ENCODE assay signal across 8 cellular contexts in the genomic region with DNA sequence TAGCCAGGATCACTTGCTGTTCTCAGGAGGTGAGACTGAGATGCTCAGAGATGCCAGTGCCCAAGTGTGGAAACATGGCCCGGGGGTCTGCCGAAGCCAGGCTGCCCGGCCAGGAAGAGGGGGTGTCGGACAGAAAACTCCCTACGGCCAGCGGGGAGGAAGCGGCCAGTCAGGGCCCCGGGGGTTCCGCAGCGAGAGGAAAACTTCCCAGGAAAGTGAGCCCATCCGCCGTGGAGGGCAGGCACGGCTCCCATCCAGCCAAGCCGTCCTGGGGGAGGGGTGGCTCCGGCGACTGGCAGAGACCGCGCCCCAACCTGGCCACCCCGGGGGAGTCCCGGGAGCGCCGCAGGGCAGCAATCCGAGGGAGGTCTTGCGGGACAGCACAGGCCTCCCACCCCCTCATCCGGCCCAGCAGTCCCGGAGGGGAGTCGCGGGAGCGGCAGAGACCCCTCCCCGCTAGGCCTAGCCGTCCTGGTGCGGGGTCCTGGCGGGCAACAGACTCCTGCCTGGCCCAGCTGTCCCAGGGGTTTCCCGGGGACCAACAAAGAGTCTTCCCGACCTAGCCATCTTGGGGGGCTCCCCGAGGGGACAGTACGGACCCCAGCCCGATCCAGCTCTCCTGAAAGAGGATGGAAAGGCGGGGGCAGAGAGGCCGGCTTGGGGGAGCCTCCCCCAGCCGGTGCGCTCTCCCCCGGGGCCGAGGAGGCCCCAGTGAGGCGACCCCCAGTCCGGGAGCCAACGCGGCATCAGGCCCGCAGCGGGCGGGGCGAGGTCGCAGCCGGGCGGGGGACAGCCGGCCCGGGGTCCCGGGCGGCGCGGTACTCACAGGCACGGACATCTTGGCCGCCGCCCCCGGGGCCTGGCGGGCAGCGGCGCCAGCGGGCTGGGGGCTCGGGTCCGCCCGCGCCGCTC. TPM values are rescaled to one million over a fixed set of nuclear protein-coding genes. Genes with fewer than 3 reads are reported as not detected.
DNase-seq lines count a peak whose midpoint lies in the region; ATAC-seq and TF ChIP-seq lines count a peak whose summit lies in the region.

No MANE protein-coding gene starts in this region.

- DNase-seq in AG04450 (ENCODE audit: low read depth, low spot score) (no peak), choroid plexus epithelial cell (ENCODE audit: low read depth) (peak; percentile 31), mesenchymal stem cell (peak; percentile 23), vagina (ENCODE audit: extremely low spot score in 2 of 2) (no peak), NCI-H2081 (lab: John Stamatoyannopoulos, UW) (no peak), NCI-H1092 (lab: John Stamatoyannopoulos, UW) (no peak)

- H2AFZ ChIP-seq in mesenchymal stem cell (ENCODE audit: low read depth, low read length): no peak overlapping the region

- no peak for TF ChIP-seq POLR2A in vagina (IDR thresholded peaks at IDR 0.05)

- H3K23ac ChIP-seq in mesenchymal stem cell (ENCODE audit: low read length in 2 of 2): peak overlapping the region in 1 of 2 experiments; percentile 96

- H3K9me3 ChIP-seq in AG04450 (ENCODE audit: control insufficient read depth, insufficient read depth, low read length): peaks cover 4% of the 10 kb centered on the region; the same call in 1 of the 2 replicates
- H3K9me3 ChIP-seq in mesenchymal stem cell (ENCODE audit: control insufficient read depth, low read length): no peaks in the 10 kb centered on the region
- H3K9me3 ChIP-seq in vagina: no peaks in the 10 kb centered on the region

- H2BK15ac ChIP-seq in mesenchymal stem cell (ENCODE audit: low read depth, poor library complexity, severe bottlenecking): peak overlapping the region; percentile 97

- H3K27ac ChIP-seq in AG04450 (ENCODE audit: low read depth, low read length) (peak overlapping the region; percentile 61), mesenchymal stem cell (ENCODE audit: low read length, poor library complexity, severe bottlenecking) (peak overlapping the region; percentile 88), vagina (peak overlapping the region; percentile 97)

- H3K4ac ChIP-seq in mesenchymal stem cell (ENCODE audit: low read depth in 1 of 2, low read length in 2 of 2): peak overlapping the region; percentile 92 to 96

- intact Hi-C loops in vagina (cut with DNase I): no loop called here

- ATAC-seq in GM19324 (IDR thresholded peaks at IDR 0.05; ENCODE audit: low FRiP score, unreplicated experiment) (peak; percentile 32), HG03442 (IDR thresholded peaks at IDR 0.05; ENCODE audit: unreplicated experiment) (peak; percentile 25)

- H3K4me1 ChIP-seq in mesenchymal stem cell (ENCODE audit: control insufficient read depth, insufficient read depth, low read depth, low read length) (peaks cover 60% of the 10 kb centered on the region), vagina (peaks cover 67% of the 10 kb centered on the region)

- H4K91ac ChIP-seq in mesenchymal stem cell (ENCODE audit: low read length): peak overlapping the region; percentile 95

- H3K4me2 ChIP-seq in mesenchymal stem cell (ENCODE audit: low read length, poor library complexity, severe bottlenecking): peak overlapping the region; percentile 74

- H2BK120ac ChIP-seq in mesenchymal stem cell (ENCODE audit: low read depth, low read length): peak overlapping the region; percentile 100

- peak overlapping the region in 1 of 2 experiments; percentile 76 for H2BK12ac ChIP-seq in mesenchymal stem cell (ENCODE audit: low read length in 2 of 2)

- H4K8ac ChIP-seq in mesenchymal stem cell (ENCODE audit: low read length): peak overlapping the region; percentile 83

- H2BK5ac ChIP-seq in mesenchymal stem cell (ENCODE audit: low read depth, low read length, poor library complexity, severe bottlenecking): peak overlapping the region; percentile 97

- H3K36me3 ChIP-seq in mesenchymal stem cell (ENCODE audit: control insufficient read depth in 1 of 2, insufficient read depth in 2 of 2, low read depth in 1 of 2, low read length in 2 of 2) (peaks cover 3 to 33% of the 10 kb centered on the region in 2 experiments), vagina (no peaks in the 10 kb centered on the region)

- no peak for TF ChIP-seq CTCF in AG04450 (IDR thresholded peaks at IDR 0.05; ENCODE audit: low read depth, low read length)
- TF ChIP-seq CTCF in choroid plexus epithelial cell (conservative IDR thresholded peaks at IDR 0.05; ENCODE audit: low read depth, low read length): no peak
- no peak for TF ChIP-seq CTCF in vagina (IDR thresholded peaks at IDR 0.05)

- H2AK5ac ChIP-seq in mesenchymal stem cell (ENCODE audit: low read length, severe bottlenecking): peak overlapping the region; percentile 88

- H3K27me3 ChIP-seq in AG04450 (ENCODE audit: control insufficient read depth, insufficient read depth, low read length): no peaks in the 10 kb centered on the region
- H3K27me3 ChIP-seq in mesenchymal stem cell (ENCODE audit: control insufficient read depth in 1 of 2, insufficient read depth in 1 of 2, low read length in 2 of 2): no peaks in the 10 kb centered on the region
- no peaks in the 10 kb centered on the region for H3K27me3 ChIP-seq in vagina

- 1% methylated on average over 59 of the region's 74 CpGs for WGBS in mesenchymal stem cell

- POLR2A ChIA-PET in AG04450 (lab: Yijun Ruan, JAX): interaction anchor here (1.0 to 1.3 kb wide), 2 partner anchors 14 to 40 kb away, joined by 3 read pairs; no protein-coding TSS in a partner anchor

- H3K9ac ChIP-seq in mesenchymal stem cell (ENCODE audit: low read length): peak overlapping the region; percentile 97

- peak overlapping the region; percentile 89 for H3K4me3 ChIP-seq in AG04450 (ENCODE audit: low read depth, low read length)
- H3K4me3 ChIP-seq in choroid plexus epithelial cell (ENCODE audit: low read depth, low read length): peak overlapping the region; percentile 92
- H3K4me3 ChIP-seq in mesenchymal stem cell (ENCODE audit: insufficient read depth in 1 of 2, low read depth in 1 of 2, low read length in 2 of 2): peak overlapping the region; percentile 83 to 89
- peak overlapping the region; percentile 55 to 86 for H3K4me3 ChIP-seq in vagina

- CTCF ChIA-PET in AG04450 (lab: Charles Lee): interaction anchor here (1.2 kb wide), 1 partner anchor 32 kb away, joined by 5 read pairs; no protein-coding TSS in a partner anchor

- peak overlapping the region; percentile 92 to 96 for H3K14ac ChIP-seq in mesenchymal stem cell (ENCODE audit: low read length in 2 of 2)

- peaks cover 12% of the 10 kb centered on the region for H3K79me1 ChIP-seq in mesenchymal stem cell (replicated peaks; ENCODE audit: low read length, poor library complexity, severe bottlenecking)

- peak overlapping the region; percentile 91 to 94 for H3K18ac ChIP-seq in mesenchymal stem cell (ENCODE audit: low read depth in 1 of 2, low read length in 2 of 2)

RNA-seq across cellular contexts. Expression of gene BCAR1, which starts 13.8 kb away (rescaled TPM):
- polyA plus RNA-seq in AG04450 (2011; rRNA removed): 16.1 and 26.9 TPM in 2 replicates
- 20.3 and 25.8 TPM in 2 replicates for polyA minus RNA-seq in AG04450 (2011; rRNA and poly(A)+ RNA removed)
- 169 TPM for polyA plus RNA-seq in mesenchymal stem cell (2013, experiment 1 of 2)
- 176 TPM for polyA plus RNA-seq in mesenchymal stem cell (2013, experiment 2 of 2)
- total RNA-seq in vagina: 39.5 TPM

RNA-seq across cellular contexts. Expression of gene CTRB1, which starts 46.5 kb away (rescaled TPM):
- not detected in 2 replicates for polyA plus RNA-seq in AG04450 (2011; rRNA removed)
- not detected in 2 replicates for polyA minus RNA-seq in AG04450 (2011; rRNA and poly(A)+ RNA removed)
- polyA plus RNA-seq in mesenchymal stem cell (2013, experiment 1 of 2): not detected
- not detected for polyA plus RNA-seq in mesenchymal stem cell (2013, experiment 2 of 2)
- not detected for total RNA-seq in vagina

RNA-seq across cellular contexts. Expression of gene CTRB2, which starts 58.3 kb away (rescaled TPM):
- not detected in 2 replicates for polyA plus RNA-seq in AG04450 (2011; rRNA removed)
- not detected in 2 replicates for polyA minus RNA-seq in AG04450 (2011; rRNA and poly(A)+ RNA removed)
- polyA plus RNA-seq in mesenchymal stem cell (2013, experiment 1 of 2): not detected
- not detected for polyA plus RNA-seq in mesenchymal stem cell (2013, experiment 2 of 2)
- total RNA-seq in vagina: not detected

Comparison
In these comparisons a context has a peak if more than half of its experiments do, and no peak if none do; other contexts are left out.
1. DNase-seq: peak in choroid plexus epithelial cell (single experiment) and mesenchymal stem cell (single experiment); none in AG04450 (single experiment), vagina (0 of 2), NCI-H2081 (0 of 2) and NCI-H1092 (single experiment).
2. Peak in every context shown above with its lines, with median percentiles within 50 percentile points of each other: H3K27ac ChIP-seq and H3K4me3 ChIP-seq.